In genomic region chr22:20517422-20517821, GRCh38 we compare ENCODE assay signal across 16 cellular contexts. TPM values are rescaled to one million over a fixed set of nuclear protein-coding genes. Genes with fewer than 3 reads are reported as not detected.
DNase-seq lines count a peak whose midpoint lies in the region; ATAC-seq and TF ChIP-seq lines count a peak whose summit lies in the region.
"Had no signal": no experiment of that assay in that cellular context is flagged by ENCODE, and none has a peak within 500 bp of the region (broad histone marks: within the 10 kb centered on the region; RNA-seq: fewer than 3 reads in every experiment).

No MANE protein-coding gene starts in this region.

- intact Hi-C loops in left cardiac atrium (cut with DNase I): loop anchor here in 1 of 2 donors (10.0 kb wide), 1 partner anchor 47 kb away; no protein-coding TSS in a partner anchor

- ATAC-seq in left cardiac atrium: no peak
- ATAC-seq in activated naive CD8-positive, alpha-beta T cell treated with anti-CD3 and anti-CD28 coated beads, Interleukin-2, amount 10 ng/mL, durations not matched to agents 7 days and 5 days (ENCODE audit: low read depth): no peak
- no peak for ATAC-seq in GM21723 (IDR thresholded peaks at IDR 0.05; ENCODE audit: unreplicated experiment)
- no peak for ATAC-seq in GM21825 (IDR thresholded peaks at IDR 0.05; ENCODE audit: unreplicated experiment)

- no peak for TF ChIP-seq CTCF in cardiac muscle cell (IDR thresholded peaks at IDR 0.05; ENCODE audit: low read depth, low read length)

- H3K9me3 ChIP-seq in cardiac muscle cell (ENCODE audit: low read depth) (no peaks in the 10 kb centered on the region), thymus (ENCODE audit: control insufficient read depth) (no peaks in the 10 kb centered on the region)
- H3K9me3 ChIP-seq: Peyer's patch had no signal

- H3K36me3 ChIP-seq in cardiac muscle cell (no peaks in the 10 kb centered on the region), thymus (ENCODE audit: control insufficient read depth, insufficient read depth) (peaks cover 48% of the 10 kb centered on the region)

- no peaks in the 10 kb centered on the region for H3K27me3 ChIP-seq in cardiac muscle cell
- H3K27me3 ChIP-seq in thymus (ENCODE audit: control insufficient read depth, insufficient read depth): no peaks in the 10 kb centered on the region
- H3K27me3 ChIP-seq: Peyer's patch had no signal

- H3K27ac ChIP-seq in cardiac muscle cell (peak overlapping the region; percentile 64), thymus (ENCODE audit: low read depth) (peak overlapping the region; percentile 20)
- H3K27ac ChIP-seq: KMS-11 had no signal

- H3K4me1 Mint-ChIP-seq in activated naive CD8-positive, alpha-beta T cell treated with anti-CD3 and anti-CD28 coated beads, Interleukin-2, amount 10 ng/mL, durations not matched to agents 7 days and 5 days: peaks cover 48% of the 10 kb centered on the region

- H3K4me3 Mint-ChIP-seq in activated naive CD8-positive, alpha-beta T cell treated with anti-CD3 and anti-CD28 coated beads, Interleukin-2, amount 10 ng/mL, durations not matched to agents 7 days and 5 days: no peak overlapping the region

- H3K4me3 ChIP-seq in cardiac muscle cell (no peak overlapping the region), thymus (ENCODE audit: low read length) (no peak overlapping the region)
- H3K4me3 ChIP-seq: Peyer's patch had no signal

- POLR2A ChIA-PET in activated naive CD8-positive, alpha-beta T cell treated with anti-CD3 and anti-CD28 coated beads, Interleukin-2, amount 10 ng/mL, durations not matched to agents 7 days and 5 days (lab: Charles Lee): interaction anchor here (1.2 kb wide), 1 partner anchor 8 kb away, joined by 5 read pairs; no protein-coding TSS in a partner anchor

- WGBS in thymus: 70% methylated on average over 4 of the region's 4 CpGs

- H3K27ac Mint-ChIP-seq in activated naive CD8-positive, alpha-beta T cell treated with anti-CD3 and anti-CD28 coated beads, Interleukin-2, amount 10 ng/mL, durations not matched to agents 7 days and 5 days: peak overlapping the region; percentile 72

- H3K9me3 Mint-ChIP-seq in activated naive CD8-positive, alpha-beta T cell treated with anti-CD3 and anti-CD28 coated beads, Interleukin-2, amount 10 ng/mL, durations not matched to agents 7 days and 5 days: no peaks in the 10 kb centered on the region

- no peaks in the 10 kb centered on the region for H3K27me3 Mint-ChIP-seq in activated naive CD8-positive, alpha-beta T cell treated with anti-CD3 and anti-CD28 coated beads, Interleukin-2, amount 10 ng/mL, durations not matched to agents 7 days and 5 days

- H3K36me3 Mint-ChIP-seq in activated naive CD8-positive, alpha-beta T cell treated with anti-CD3 and anti-CD28 coated beads, Interleukin-2, amount 10 ng/mL, durations not matched to agents 7 days and 5 days: peaks cover 29% of the 10 kb centered on the region

- no peak for DNase-seq in cardiac muscle cell (ENCODE audit: low read depth in 1 of 2, low spot score in 1 of 2)
- no peak for DNase-seq in left cardiac atrium
- DNase-seq in activated naive CD8-positive, alpha-beta T cell treated with anti-CD3 and anti-CD28 coated beads, Interleukin-2, amount 10 ng/mL, durations not matched to agents 7 days and 5 days: no peak
- peak; percentile 1 for DNase-seq in iPS-NIHi11 (ENCODE audit: low spot score)
- DNase-seq in HCEC 1CT: no peak
- DNase-seq: amygdala; DMS79; islet precursor cell; NCI-H146; NCI-H446 treated with DMSO at 0.1 percent for 48 hours; Peyer's patch; stimulated activated CD4-positive, alpha-beta T cell treated with anti-CD3 and anti-CD28 coated beads, Interleukin-4, amount 100 ng/mL, for 1 hour had no signal

- H3K4me1 ChIP-seq in cardiac muscle cell (ENCODE audit: low read depth) (peaks cover 13% of the 10 kb centered on the region), thymus (ENCODE audit: control insufficient read depth, insufficient read depth, low read length) (peaks cover 2% of the 10 kb centered on the region)

RNA-seq across cellular contexts. Expression of gene MED15, which starts 10.0 kb away (rescaled TPM):
- total RNA-seq in cardiac muscle cell (41.9 and 45.1 TPM in 2 replicates), left cardiac atrium (10 to 100 TPM; 42.7 to 47.9 TPM)
- polyA plus RNA-seq in cardiac muscle cell (45.3 and 59.5 TPM in 2 replicates), thymus (61.6 TPM)
- total RNA-seq in activated naive CD8-positive, alpha-beta T cell treated with anti-CD3 and anti-CD28 coated beads, Interleukin-2, amount 10 ng/mL, durations not matched to agents 7 days and 5 days: 100 to 1,000 TPM; 227 to 233 TPM

RNA-seq across cellular contexts. Expression of gene KLHL22, which starts 21.8 kb away (rescaled TPM):
- 53.3 and 55.0 TPM in 2 replicates for total RNA-seq in cardiac muscle cell
- polyA plus RNA-seq in cardiac muscle cell: 31.9 and 33.8 TPM in 2 replicates
- total RNA-seq in left cardiac atrium: 10 to 100 TPM; 18.7 to 19.6 TPM
- total RNA-seq in activated naive CD8-positive, alpha-beta T cell treated with anti-CD3 and anti-CD28 coated beads, Interleukin-2, amount 10 ng/mL, durations not matched to agents 7 days and 5 days: 10 to 100 TPM; 31.7 to 37.3 TPM
- 14.2 TPM for polyA plus RNA-seq in thymus
